Comparison of ENCODE assay signal across 20 cellular contexts in genomic region chr5:170782438-170782837, GRCh38. TPM values are rescaled to one million over a fixed set of nuclear protein-coding genes. Genes with fewer than 3 reads are reported as not detected.
A peak's percentile ranks its signal among the peaks of the same experiment; 100 is the strongest.
DNase-seq lines count a peak whose midpoint lies in the region; FAIRE-seq and TF ChIP-seq lines count a peak whose summit lies in the region.
"Had no signal": no experiment of that assay in that cellular context is flagged by ENCODE, and none has a peak within 500 bp of the region (broad histone marks: within the 10 kb centered on the region; RNA-seq: fewer than 3 reads in every experiment).

No MANE protein-coding gene starts in this region.

- no peaks in the 10 kb centered on the region for H3K9me3 Mint-ChIP-seq in mesothelial cell of epicardium
- H3K9me3 Mint-ChIP-seq: activated CD4-positive, alpha-beta memory T cell treated with anti-CD3 and anti-CD28 coated beads for 36 hours; activated T-helper 17 cell treated with anti-CD3 and anti-CD28 coated beads, Interleukin-2, amount 50 U/mL, for 72 hours had no signal

- no peaks in the 10 kb centered on the region for H3K27me3 ChIP-seq in colonic mucosa
- H3K27me3 ChIP-seq: esophagus muscularis mucosa had no signal

- no peak overlapping the region for H3K4me3 Mint-ChIP-seq in mesothelial cell of epicardium
- H3K4me3 Mint-ChIP-seq: activated CD4-positive, alpha-beta memory T cell treated with anti-CD3 and anti-CD28 coated beads for 36 hours; activated T-helper 17 cell treated with anti-CD3 and anti-CD28 coated beads, Interleukin-2, amount 50 U/mL, for 72 hours had no signal

- peak overlapping the region; percentile 43 for H3K27ac Mint-ChIP-seq in mesothelial cell of epicardium
- H3K27ac Mint-ChIP-seq: activated CD4-positive, alpha-beta memory T cell treated with anti-CD3 and anti-CD28 coated beads for 36 hours; activated T-helper 17 cell treated with anti-CD3 and anti-CD28 coated beads, Interleukin-2, amount 50 U/mL, for 72 hours had no signal

- no peak overlapping the region for H3K4me3 ChIP-seq in colonic mucosa
- H3K4me3 ChIP-seq: esophagus muscularis mucosa, smooth muscle cell had no signal

- H3K36me3 Mint-ChIP-seq in mesothelial cell of epicardium = no peaks in the 10 kb centered on the region
- H3K36me3 Mint-ChIP-seq: activated CD4-positive, alpha-beta memory T cell treated with anti-CD3 and anti-CD28 coated beads for 36 hours had no signal

- H3K27me3 Mint-ChIP-seq in mesothelial cell of epicardium (ENCODE audit: low read depth) = no peaks in the 10 kb centered on the region
- H3K27me3 Mint-ChIP-seq: activated CD4-positive, alpha-beta memory T cell treated with anti-CD3 and anti-CD28 coated beads for 36 hours had no signal

- no peak for TF ChIP-seq CTCF in colonic mucosa (IDR thresholded peaks at IDR 0.05)
- TF ChIP-seq CTCF in mesothelial cell of epicardium (IDR thresholded peaks at IDR 0.05; ENCODE audit: unreplicated experiment) = no peak

- no peaks in the 10 kb centered on the region for H3K4me1 ChIP-seq in colonic mucosa

- H3K4me1 Mint-ChIP-seq in mesothelial cell of epicardium = peaks cover 64% of the 10 kb centered on the region
- H3K4me1 Mint-ChIP-seq: activated T-helper 17 cell treated with anti-CD3 and anti-CD28 coated beads, Interleukin-2, amount 50 U/mL, for 72 hours had no signal

- no peak for TF ChIP-seq POLR2A in GM12891 (IDR thresholded peaks at IDR 0.05; ENCODE audit: low read depth, low read length)

- no peak for FAIRE-seq in GM12891 (lab: Jason Lieb, UNC)
- FAIRE-seq: islet of Langerhans, urothelium cell line had no signal

- intact Hi-C loops in colonic mucosa (cut with DNase I) = no loop called here

- H3K36me3 ChIP-seq in colonic mucosa = no peaks in the 10 kb centered on the region
- H3K36me3 ChIP-seq: esophagus muscularis mucosa had no signal

- DNase-seq in COR-L47 (lab: John Stamatoyannopoulos, UW) (peak; percentile 75), NCI-H1092 treated with DMSO at 0.1 percent for 48 hours (lab: John Stamatoyannopoulos, UW) (peak; percentile 53), colonic mucosa (peak; percentile 44), mesothelial cell of epicardium (ENCODE audit: low spot score in 2 of 2, unreplicated experiment in 2 of 2) (no peak), T-helper 9 cell (no peak), cerebellar nuclear complex (lab: John Stamatoyannopoulos, UW) (no peak), GM12891 (ENCODE audit: insufficient read length, low spot score) (no peak)
- DNase-seq in activated T-cell treated with anti-CD3 and anti-CD28 coated beads, Interleukin-2, amount 50 U/mL, for 1 hour = no peak
- DNase-seq: activated CD4-positive, alpha-beta memory T cell treated with anti-CD3 and anti-CD28 coated beads for 36 hours; NCI-H1417; PC-3; stimulated activated naive CD4-positive, alpha-beta T cell treated with Interleukin-2 at 50 U/mL for 16 hours had no signal

- no peak overlapping the region for H3K9ac ChIP-seq in colonic mucosa (ENCODE audit: low read depth in 2 of 2, low read length in 2 of 2)

- no peak overlapping the region for H3K27ac ChIP-seq in colonic mucosa
- H3K27ac ChIP-seq: esophagus muscularis mucosa, HL-60 had no signal

- no peaks in the 10 kb centered on the region for H3K9me3 ChIP-seq in colonic mucosa
- H3K9me3 ChIP-seq: esophagus muscularis mucosa had no signal

TF ChIP-seq in GM12891, 5 proteins besides CTCF, POLR2A, EP300 and RAD21:
- TF ChIP-seq TAF1 (IDR thresholded peaks at IDR 0.05; ENCODE audit: low read depth, low read length) (no peak), POLR2AphosphoS5 (IDR thresholded peaks at IDR 0.05; ENCODE audit: low read depth, low read length) (no peak), SPI1 (IDR thresholded peaks at IDR 0.05; ENCODE audit: low read depth, low read length) (no peak), POU2F2 (IDR thresholded peaks at IDR 0.05; ENCODE audit: low read depth, low read length) (no peak), PAX5 (IDR thresholded peaks at IDR 0.05; ENCODE audit: insufficient read depth, low read length, severe bottlenecking) (no peak)

RNA-seq across cellular contexts. Expression of gene GABRP, which starts 1.1 kb away (rescaled TPM):
- not detected for total RNA-seq in colonic mucosa
- total RNA-seq in mesothelial cell of epicardium = 274 to 327 TPM (median 301 TPM) in 3 replicates
- polyA plus RNA-seq in GM12891 (2012; ENCODE audit: low read depth, missing spikeins) = not detected
- total RNA-seq: activated CD4-positive, alpha-beta memory T cell treated with anti-CD3 and anti-CD28 coated beads for 36 hours; activated T-helper 17 cell treated with anti-CD3 and anti-CD28 coated beads, Interleukin-2, amount 50 U/mL, for 72 hours; NCI-H460; osteocyte; PC-3 had no signal

Comparison
In these comparisons a context has a peak if more than half of its experiments do, and no peak if none do; other contexts are left out.
1. DNase-seq: peak in COR-L47 (single experiment), NCI-H1092 treated with DMSO at 0.1 percent for 48 hours (single experiment) and colonic mucosa (single experiment); none in mesothelial cell of epicardium (0 of 2), T-helper 9 cell (single experiment), cerebellar nuclear complex (0 of 2), activated T-cell treated with anti-CD3 and anti-CD28 coated beads, Interleukin-2, amount 50 U/mL, for 1 hour (single experiment) and GM12891 (single experiment).
2. RNA of gene GABRP, which starts 1.1 kb away (total RNA-seq): 274 to 327 TPM in mesothelial cell of epicardium; not detected in colonic mucosa; every median in the first group is over 100 times any median in the second.